ENCODE assay signal across 8 cellular contexts in genomic region chr12:124506145-124506831, GRCh38.
DNase-seq lines count a peak whose midpoint lies in the region; ATAC-seq, FAIRE-seq and TF ChIP-seq lines count a peak whose summit lies in the region.

No MANE protein-coding gene starts in this region.

- no peak overlapping the region for H3K27ac ChIP-seq in SJCRH30

- FAIRE-seq in urothelium cell line (lab: Jason Lieb, UNC): peak; percentile 37

- H3K9me3 Mint-ChIP-seq in chondrocyte (ENCODE audit: low read depth): no peaks in the 10 kb centered on the region

- peaks cover 3% of the 10 kb centered on the region for H3K36me3 Mint-ChIP-seq in chondrocyte (ENCODE audit: low read depth)

- H3K4me3 ChIP-seq in SJCRH30: no peak overlapping the region

- H3K27ac Mint-ChIP-seq in chondrocyte (ENCODE audit: unreplicated experiment): peak overlapping the region; percentile 97

- TF ChIP-seq CTCF in chondrocyte (IDR thresholded peaks at IDR 0.05): peak; percentile 35

- H3K4me1 ChIP-seq in SJCRH30: peaks cover 54% of the 10 kb centered on the region

- ATAC-seq in GM18870 (IDR thresholded peaks at IDR 0.05; ENCODE audit: unreplicated experiment): no peak

- peak overlapping the region; percentile 10 for H3K4me3 Mint-ChIP-seq in chondrocyte (ENCODE audit: unreplicated experiment)

- H3K27me3 ChIP-seq in SJCRH30: no peaks in the 10 kb centered on the region

- DNase-seq in DMS79 treated with DMSO at 0.1 percent for 48 hours (lab: John Stamatoyannopoulos, UW) (peak; percentile 68), NCI-H345 treated with DMSO at 0.1 percent for 48 hours (lab: John Stamatoyannopoulos, UW; ENCODE audit: unreplicated experiment) (peak; percentile 58), chondrocyte (ENCODE audit: low spot score) (no peak), lung microvascular endothelial cell (ENCODE audit: low read depth in 2 of 2) (peak; percentile 82 to 84), urothelium cell line (ENCODE audit: low spot score) (peak; percentile 61), SJCRH30 (no peak)
- DNase-seq in stimulated activated CD4-positive, alpha-beta T cell treated with anti-CD3 and anti-CD28 coated beads, Interleukin-4, amount 100 ng/mL, for 24 hours: no peak

- no peaks in the 10 kb centered on the region for H3K36me3 ChIP-seq in SJCRH30

- no peaks in the 10 kb centered on the region for H3K27me3 Mint-ChIP-seq in chondrocyte (ENCODE audit: low read depth)

- no peaks in the 10 kb centered on the region for H3K9me3 ChIP-seq in SJCRH30 (replicated peaks)

- peaks cover 78% of the 10 kb centered on the region for H3K4me1 Mint-ChIP-seq in chondrocyte (ENCODE audit: low read depth)

Comparison
In these comparisons a context has a peak if more than half of its experiments do, and no peak if none do; other contexts are left out.
1. DNase-seq: peak in DMS79 treated with DMSO at 0.1 percent for 48 hours (single experiment), NCI-H345 treated with DMSO at 0.1 percent for 48 hours (single experiment), lung microvascular endothelial cell (2 of 2) and urothelium cell line (single experiment); none in chondrocyte (single experiment), SJCRH30 (0 of 2) and stimulated activated CD4-positive, alpha-beta T cell treated with anti-CD3 and anti-CD28 coated beads, Interleukin-4, amount 100 ng/mL, for 24 hours (single experiment).